In the genomic region with DNA sequence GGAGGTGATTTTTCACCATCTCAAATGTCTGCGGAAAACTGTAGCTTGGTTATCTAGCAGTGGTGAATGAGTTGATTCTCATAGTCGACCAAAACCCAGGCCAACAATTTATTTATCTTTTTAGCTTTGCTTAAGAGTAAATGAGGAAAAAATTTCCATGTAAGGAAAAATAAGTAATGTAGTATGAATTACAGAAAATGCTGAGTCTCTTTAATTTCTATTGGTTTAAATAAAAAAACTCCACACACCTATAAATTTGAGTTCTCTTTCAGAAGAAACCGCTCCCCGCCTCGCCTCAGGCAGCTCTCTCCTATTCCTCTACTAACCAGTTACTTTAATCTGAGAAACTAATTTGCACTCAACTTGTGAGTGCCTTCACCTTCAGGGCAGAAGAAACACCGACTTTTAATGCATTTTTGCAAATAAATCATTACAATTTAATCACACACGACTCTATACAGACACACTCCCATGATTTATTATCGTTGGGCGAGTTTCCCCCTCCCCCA, we compare ENCODE assay signal across 8 cellular contexts. TPM values are rescaled to one million over a fixed set of nuclear protein-coding genes. Genes with fewer than 3 reads are reported as not detected.
DNase-seq lines count a peak whose midpoint lies in the region; ATAC-seq and TF ChIP-seq lines count a peak whose summit lies in the region.

No MANE protein-coding gene starts in this region.

- H3K27me3 Mint-ChIP-seq in activated naive CD8-positive, alpha-beta T cell treated with anti-CD3 and anti-CD28 coated beads for 36 hours, result peaks cover 56% of the 10 kb centered on the region

- intact Hi-C loops in vagina (cut with DNase I), result no loop called here

- H3K36me3 Mint-ChIP-seq in activated naive CD8-positive, alpha-beta T cell treated with anti-CD3 and anti-CD28 coated beads for 36 hours, result peaks cover 25% of the 10 kb centered on the region

- peaks cover 16% of the 10 kb centered on the region for H3K9me3 Mint-ChIP-seq in activated naive CD8-positive, alpha-beta T cell treated with anti-CD3 and anti-CD28 coated beads for 36 hours

- peak overlapping the region in 1 of 2 donors; percentile 60 for H3K9ac ChIP-seq in liver (ENCODE audit: low read depth in 1 of 2, low read length in 2 of 2)

- H3K27ac ChIP-seq in liver (ENCODE audit: low read depth in 1 of 2, low read length in 2 of 2) (no peak overlapping the region), vagina (peak overlapping the region; percentile 75)

- TF ChIP-seq POLR2A in vagina (IDR thresholded peaks at IDR 0.05), result no peak

- H3K27ac Mint-ChIP-seq in activated naive CD8-positive, alpha-beta T cell treated with anti-CD3 and anti-CD28 coated beads for 36 hours, result peak overlapping the region; percentile 80

- peaks cover 58% of the 10 kb centered on the region for H3K4me1 Mint-ChIP-seq in activated naive CD8-positive, alpha-beta T cell treated with anti-CD3 and anti-CD28 coated beads for 36 hours

- H3K9me3 ChIP-seq in liver (ENCODE audit: control insufficient read depth in 4 of 4, low read length in 3 of 4), result peaks cover 0 to 2% (median 0%) of the 10 kb centered on the region in 4 donors
- no peaks in the 10 kb centered on the region for H3K9me3 ChIP-seq in vagina

- H3K36me3 ChIP-seq in GM06990 (ENCODE audit: control insufficient read depth, insufficient read depth, low read length) (no peaks in the 10 kb centered on the region), liver (ENCODE audit: control insufficient read depth in 4 of 4, insufficient read depth in 3 of 4, low read depth in 1 of 4, low read length in 3 of 4) (no peaks in the 10 kb centered on the region), vagina (no peaks in the 10 kb centered on the region)

- H3K4me3 Mint-ChIP-seq in activated naive CD8-positive, alpha-beta T cell treated with anti-CD3 and anti-CD28 coated beads for 36 hours, result peak overlapping the region; percentile 88

- H3K27me3 ChIP-seq in GM06990 (replicated peaks; ENCODE audit: control insufficient read depth, insufficient read depth, low read length) (no peaks in the 10 kb centered on the region; the same call in 1 of the 2 replicates), liver (ENCODE audit: control insufficient read depth in 4 of 4, insufficient read depth in 4 of 4, low read length in 3 of 4) (peaks cover 5 to 11% (median 8%) of the 10 kb centered on the region in 4 donors), vagina (peaks cover 12% of the 10 kb centered on the region)

- H3K4me1 ChIP-seq in liver (ENCODE audit: control insufficient read depth in 4 of 4, insufficient read depth in 4 of 4, low read length in 3 of 4) (peaks cover 6 to 36% (median 19%) of the 10 kb centered on the region in 4 donors), vagina (peaks cover 50% of the 10 kb centered on the region)

- DNase-seq in GM06990 (ENCODE audit: extremely low read depth, insufficient read length), result no peak
- DNase-seq in activated naive CD8-positive, alpha-beta T cell treated with anti-CD3 and anti-CD28 coated beads for 36 hours, result no peak
- no peak for DNase-seq in vagina (ENCODE audit: extremely low spot score in 2 of 2)
- no peak for DNase-seq in amniotic stem cell (lab: John Stamatoyannopoulos, UW)
- DNase-seq in GOT3 (lab: John Stamatoyannopoulos, UW), result no peak

- TF ChIP-seq RAD21 in liver (IDR thresholded peaks at IDR 0.05), result no peak

- ATAC-seq in HG02938 (IDR thresholded peaks at IDR 0.05; ENCODE audit: unreplicated experiment) (peak; percentile 1), HG03565 (IDR thresholded peaks at IDR 0.05; ENCODE audit: unreplicated experiment) (no peak)

- no peak for TF ChIP-seq CTCF in GM06990 (IDR thresholded peaks at IDR 0.05; ENCODE audit: insufficient read depth, low read length, poor library complexity, severe bottlenecking)
- no peak for TF ChIP-seq CTCF in liver (IDR thresholded peaks at IDR 0.05; ENCODE audit: low read depth, low read length, missing input control)
- TF ChIP-seq CTCF in vagina (IDR thresholded peaks at IDR 0.05), result no peak

- H3K4me3 ChIP-seq in GM06990 (replicated peaks; ENCODE audit: low read depth, low read length) (peak overlapping the region; percentile 77), liver (ENCODE audit: low read depth in 1 of 3, low read length in 3 of 3) (peak overlapping the region; percentile 78 to 89 (median 85)), vagina (peak overlapping the region; percentile 86 to 87)

- WGBS in liver, result 8% methylated on average over 9 of the region's 9 CpGs

TF ChIP-seq in liver, 16 proteins besides CTCF, POLR2A, EP300 and RAD21:
- no peak for TF ChIP-seq JUND (IDR thresholded peaks at IDR 0.05)
- no peak for TF ChIP-seq NR2F2 (IDR thresholded peaks at IDR 0.05)
- no peak for TF ChIP-seq EGR1 (IDR thresholded peaks at IDR 0.05; ENCODE audit: low read depth in 2 of 2)
- no peak for TF ChIP-seq FOXA2 (IDR thresholded peaks at IDR 0.05)
- TF ChIP-seq HNF4A (conservative IDR thresholded peaks at IDR 0.05), result no peak
- no peak for TF ChIP-seq YY1 (IDR thresholded peaks at IDR 0.05)
- TF ChIP-seq, protein P1, sequence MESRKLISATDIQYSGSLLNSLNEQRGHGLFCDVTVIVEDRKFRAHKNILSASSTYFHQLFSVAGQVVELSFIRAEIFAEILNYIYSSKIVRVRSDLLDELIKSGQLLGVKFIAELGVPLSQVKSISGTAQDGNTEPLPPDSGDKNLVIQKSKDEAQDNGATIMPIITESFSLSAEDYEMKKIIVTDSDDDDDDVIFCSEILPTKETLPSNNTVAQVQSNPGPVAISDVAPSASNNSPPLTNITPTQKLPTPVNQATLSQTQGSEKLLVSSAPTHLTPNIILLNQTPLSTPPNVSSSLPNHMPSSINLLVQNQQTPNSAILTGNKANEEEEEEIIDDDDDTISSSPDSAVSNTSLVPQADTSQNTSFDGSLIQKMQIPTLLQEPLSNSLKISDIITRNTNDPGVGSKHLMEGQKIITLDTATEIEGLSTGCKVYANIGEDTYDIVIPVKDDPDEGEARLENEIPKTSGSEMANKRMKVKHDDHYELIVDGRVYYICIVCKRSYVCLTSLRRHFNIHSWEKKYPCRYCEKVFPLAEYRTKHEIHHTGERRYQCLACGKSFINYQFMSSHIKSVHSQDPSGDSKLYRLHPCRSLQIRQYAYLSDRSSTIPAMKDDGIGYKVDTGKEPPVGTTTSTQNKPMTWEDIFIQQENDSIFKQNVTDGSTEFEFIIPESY (IDR thresholded peaks at IDR 0.05), result no peak

RNA-seq across cellular contexts. Expression of a gene that starts 0.5 kb away (rescaled TPM):
- total RNA-seq in activated naive CD8-positive, alpha-beta T cell treated with anti-CD3 and anti-CD28 coated beads for 36 hours, result 10 to 100 TPM; 33.2 to 37.1 TPM
- total RNA-seq in liver (10 to 100 TPM; 23.6 to 30.3 TPM), vagina (38.5 TPM)
- polyA plus RNA-seq in liver, result 10 to 100 TPM in 1 of 2 donors, 1 to 10 TPM in 1; 7.2 to 17.8 TPM

RNA-seq across cellular contexts. Expression of a gene that starts 3.1 kb away (rescaled TPM):
- not detected for total RNA-seq in activated naive CD8-positive, alpha-beta T cell treated with anti-CD3 and anti-CD28 coated beads for 36 hours
- not detected for total RNA-seq in liver
- not detected for polyA plus RNA-seq in liver
- total RNA-seq in vagina, result 2.7 TPM
